In the genomic region with DNA sequence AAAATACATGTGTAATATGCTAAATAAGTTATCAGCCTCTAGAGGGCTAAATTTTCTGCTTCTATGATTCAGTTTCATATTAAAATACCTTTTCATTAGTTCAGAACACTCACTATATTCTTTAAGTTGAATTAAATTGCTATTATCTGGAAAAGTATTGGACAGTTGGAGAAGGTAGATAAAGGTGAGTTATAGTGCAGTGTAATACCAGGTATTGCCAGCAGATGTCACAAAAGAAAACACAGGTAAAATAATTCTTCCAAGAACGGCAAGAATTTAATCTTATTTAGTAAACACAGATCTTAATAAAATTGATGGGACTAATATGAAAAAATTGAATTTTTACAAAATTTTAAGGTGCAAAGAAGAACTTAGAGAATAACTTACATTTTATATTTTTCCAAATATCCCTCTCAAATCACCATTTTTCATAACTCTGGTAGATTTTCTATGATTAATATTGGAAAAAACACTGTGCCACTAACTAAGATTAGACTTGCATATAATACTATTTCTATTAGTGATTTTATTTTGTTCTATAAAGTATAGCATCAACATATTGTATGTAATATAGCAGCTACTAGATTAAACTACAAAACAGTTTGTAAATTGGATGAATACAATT, we compare ENCODE assay signal across 10 cellular contexts. TPM values are rescaled to one million over a fixed set of nuclear protein-coding genes. Genes with fewer than 3 reads are reported as not detected.
DNase-seq lines count a peak whose midpoint lies in the region; ATAC-seq and TF ChIP-seq lines count a peak whose summit lies in the region.
"Had no signal": no experiment of that assay in that cellular context is flagged by ENCODE, and none has a peak within 500 bp of the region (broad histone marks: within the 10 kb centered on the region; RNA-seq: fewer than 3 reads in every experiment).

No MANE protein-coding gene starts in this region.

- H3K4me3 ChIP-seq in endodermal cell (ENCODE audit: low read length) (no peak overlapping the region), stomach (no peak overlapping the region)
- H3K4me3 ChIP-seq: BLaER1 treated with 17β-estradiol and CSF1 and Interleukin-3, amounts not matched to agents 10 nM and 100 nM had no signal

- no peak overlapping the region for H3K27ac Mint-ChIP-seq in endodermal cell

- no peak for TF ChIP-seq EP300 in stomach (IDR thresholded peaks at IDR 0.05)

- peaks cover 6% of the 10 kb centered on the region for H3K9me3 ChIP-seq in endodermal cell (ENCODE audit: control insufficient read depth, low read length)
- H3K9me3 ChIP-seq in stomach = peaks cover 0 to 5% (median 0%) of the 10 kb centered on the region in 4 donors
- H3K9me3 ChIP-seq: BLaER1 treated with 17β-estradiol and CSF1 and Interleukin-3, amounts not matched to agents 10 nM and 100 nM had no signal

- H3K4me1 Mint-ChIP-seq in endodermal cell = peaks cover 33% of the 10 kb centered on the region

- no peaks in the 10 kb centered on the region for H3K36me3 ChIP-seq in endodermal cell (ENCODE audit: control insufficient read depth, insufficient read depth, low read length)
- H3K36me3 ChIP-seq in stomach = no peaks in the 10 kb centered on the region
- H3K36me3 ChIP-seq: BLaER1 treated with 17β-estradiol and CSF1 and Interleukin-3, amounts not matched to agents 10 nM and 100 nM had no signal

- H3K4me1 ChIP-seq in endodermal cell (ENCODE audit: control insufficient read depth, insufficient read depth, low read length) (no peaks in the 10 kb centered on the region), stomach (peaks cover 0 to 8% (median 2%) of the 10 kb centered on the region in 4 donors)
- H3K4me1 ChIP-seq: BLaER1 treated with 17β-estradiol and CSF1 and Interleukin-3, amounts not matched to agents 10 nM and 100 nM had no signal

- WGBS in endodermal cell (ENCODE audit: insufficient coverage in 1 of 2, insufficient read length in 1 of 2), 2 experiments = no CpG with 5 or more reads among the region's 1 CpG
- 0 to 11% (median 5%) methylated on average over 1 of the region's 1 CpG for WGBS in stomach, 5 donors

- TF ChIP-seq CTCF in endodermal cell (conservative IDR thresholded peaks at IDR 0.05) (peak; percentile 90), stomach (IDR thresholded peaks at IDR 0.05) (peak in 5 of 7 experiments; percentile 39 to 79 (median 63))

- ATAC-seq in GM19452 (IDR thresholded peaks at IDR 0.05; ENCODE audit: unreplicated experiment) (no peak), HG02870 (IDR thresholded peaks at IDR 0.05; ENCODE audit: unreplicated experiment) (no peak)

- H3K9me3 Mint-ChIP-seq in endodermal cell = peaks cover 3% of the 10 kb centered on the region

- H3K27me3 Mint-ChIP-seq in endodermal cell (ENCODE audit: insufficient read depth) = no peaks in the 10 kb centered on the region

- H3K27me3 ChIP-seq in endodermal cell (ENCODE audit: control insufficient read depth, insufficient read depth, low read length, poor library complexity, severe bottlenecking) = no peaks in the 10 kb centered on the region
- peaks cover 0 to 33% (median 12%) of the 10 kb centered on the region in 3 donors for H3K27me3 ChIP-seq in stomach

- H3K36me3 Mint-ChIP-seq in endodermal cell (ENCODE audit: low read depth) = no peaks in the 10 kb centered on the region

- TF ChIP-seq POLR2A in stomach (IDR thresholded peaks at IDR 0.05) = no peak

- intact Hi-C loops in stomach (cut with DNase I; ENCODE audit: low total_unique reads) = no loop called here

- peak in 2 of 3 experiments; percentile 45 to 54 for DNase-seq in NCI-H1417 (lab: John Stamatoyannopoulos, UW)
- no peak for DNase-seq in NCI-H1417 treated with DMSO at 0.1 percent for 48 hours (lab: John Stamatoyannopoulos, UW)
- DNase-seq in NCI-H460 (ENCODE audit: extremely low read depth, low read depth) = peak; percentile 6
- no peak for DNase-seq in endodermal cell
- DNase-seq in stomach = no peak
- DNase-seq in germinal center (ENCODE audit: low spot score) = no peak
- DNase-seq: NCI-H187 had no signal

- H3K4me3 Mint-ChIP-seq in endodermal cell = no peak overlapping the region

- no peak overlapping the region for H3K9ac ChIP-seq in endodermal cell (ENCODE audit: extremely low read depth, low read length, poor library complexity, severe bottlenecking)
- H3K9ac ChIP-seq: BLaER1 treated with 17β-estradiol and CSF1 and Interleukin-3, amounts not matched to agents 10 nM and 100 nM had no signal

- H3K27ac ChIP-seq in endodermal cell (ENCODE audit: low read depth, low read length) = no peak overlapping the region
- no peak overlapping the region for H3K27ac ChIP-seq in stomach
- H3K27ac ChIP-seq: BLaER1 treated with 17β-estradiol and CSF1 and Interleukin-3, amounts not matched to agents 10 nM and 100 nM had no signal

RNA-seq across cellular contexts. Expression of a gene that starts 1.7 kb away (rescaled TPM):
- total RNA-seq in NCI-H460 (2014; rRNA removed; shearing (Covaris generic)) = 0.12 and 0.23 TPM in 2 replicates
- polyA plus RNA-seq in NCI-H460 (2014; cell fraction: nucleus; rRNA removed) = 0.07 and 0.17 TPM in 2 replicates
- total RNA-seq in endodermal cell = under 1 TPM; 0.84 to 0.95 TPM
- polyA plus RNA-seq in endodermal cell (2013, experiment 1 of 2) = 4.9 TPM
- 5.1 TPM for polyA plus RNA-seq in endodermal cell (2013, experiment 2 of 2)
- 1 to 10 TPM in 1 of 5 donors, under 1 TPM in 1, not detected in 3; 0.58 to 3.3 TPM for total RNA-seq in stomach
- under 1 TPM in 2 of 3 donors, not detected in 1; 0.31 to 0.33 TPM for polyA plus RNA-seq in stomach

Comparison
In these comparisons a context has a peak if more than half of its experiments do, and no peak if none do; other contexts are left out.
1. DNase-seq: peak in NCI-H1417 (2 of 3) and NCI-H460 (single experiment); none in NCI-H1417 treated with DMSO at 0.1 percent for 48 hours (single experiment), endodermal cell (single experiment), stomach (single experiment) and germinal center (single experiment).